In the genomic region with DNA sequence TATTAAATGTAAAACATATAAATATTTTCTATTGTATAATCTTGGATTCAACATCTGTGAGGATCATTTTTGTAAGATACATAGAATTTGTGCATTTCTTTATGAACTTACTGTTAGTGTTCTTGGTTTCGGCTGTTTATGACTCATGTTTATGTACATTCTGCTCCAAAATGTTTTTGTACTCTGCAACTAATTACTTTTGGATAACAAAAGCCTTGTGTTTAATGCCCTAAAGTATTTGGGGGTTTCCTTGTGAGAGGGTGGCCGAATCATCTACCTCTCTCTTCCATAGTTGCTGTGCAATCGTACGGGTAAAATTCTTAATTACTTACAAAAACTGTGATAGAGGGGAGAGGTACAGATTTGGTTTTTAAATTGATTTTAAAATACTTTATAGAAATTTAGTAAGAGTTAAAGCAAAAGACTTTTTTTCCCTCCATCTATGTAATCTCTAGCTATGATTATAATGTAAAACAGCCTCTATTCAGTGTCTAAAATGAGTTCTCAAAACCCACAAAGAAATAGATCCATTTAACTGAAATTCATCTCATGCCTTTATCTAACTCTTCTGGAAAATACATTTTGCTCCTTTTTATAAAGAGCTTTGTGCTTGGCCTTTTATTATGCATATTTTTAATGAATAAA, we compare ENCODE assay signal across 17 cellular contexts.
"Had no signal": no experiment of that assay in that cellular context is flagged by ENCODE, and none has a peak within 500 bp of the region (broad histone marks: within the 10 kb centered on the region; RNA-seq: fewer than 3 reads in every experiment).

No MANE protein-coding gene starts in this region.

- ATAC-seq: heart right ventricle, left lung had no signal

- H3K27ac Mint-ChIP-seq: stimulated activated naive CD8-positive, alpha-beta T cell treated with anti-CD3 and anti-CD28 coated beads, Interleukin-15, Interleukin-2, amounts not matched to agents 100 ng/mL and 50 ng/mL, for 24 hours had no signal

- H3K4me3 Mint-ChIP-seq: activated CD4-positive, alpha-beta memory T cell treated with anti-CD3 and anti-CD28 coated beads for 36 hours; stimulated activated naive CD8-positive, alpha-beta T cell treated with anti-CD3 and anti-CD28 coated beads, Interleukin-15, Interleukin-2, amounts not matched to agents 100 ng/mL and 50 ng/mL, for 24 hours had no signal

- H3K9me3 ChIP-seq: heart right ventricle, left lung, suprapubic skin had no signal

- H3K9me3 Mint-ChIP-seq: activated CD4-positive, alpha-beta memory T cell treated with anti-CD3 and anti-CD28 coated beads for 36 hours; stimulated activated naive CD8-positive, alpha-beta T cell treated with anti-CD3 and anti-CD28 coated beads, Interleukin-15, Interleukin-2, amounts not matched to agents 100 ng/mL and 50 ng/mL, for 24 hours; T-helper 2 cell treated with Interferon-gamma antibody and Interleukin-4, amounts not matched to agents 5 μg/mL and 100 μg/mL, for 36 hours had no signal

- H3K36me3 ChIP-seq: left lung, suprapubic skin had no signal

- H3K27me3 ChIP-seq: heart right ventricle, left lung, suprapubic skin had no signal

- H3K27me3 Mint-ChIP-seq: activated CD4-positive, alpha-beta memory T cell treated with anti-CD3 and anti-CD28 coated beads for 36 hours; stimulated activated naive CD8-positive, alpha-beta T cell treated with anti-CD3 and anti-CD28 coated beads, Interleukin-15, Interleukin-2, amounts not matched to agents 100 ng/mL and 50 ng/mL, for 24 hours had no signal

- FAIRE-seq: TTC549 had no signal

- H3K27ac ChIP-seq: heart right ventricle, left lung, suprapubic skin had no signal

- H3K4me3 ChIP-seq: heart right ventricle, left lung, suprapubic skin had no signal

- DNase-seq: activated CD4-positive, alpha-beta memory T cell treated with anti-CD3 and anti-CD28 coated beads for 36 hours; activated effector memory CD4-positive, alpha-beta T cell treated with anti-CD3 and anti-CD28 coated beads, Interleukin-2, amount 50 U/mL, for 16 hours; activated naive CD4-positive, alpha-beta T cell treated with anti-CD3 and anti-CD28 coated beads, Interleukin-2, amount 50 U/mL, for 16 hours; activated T-cell treated with anti-CD3 and anti-CD28 coated beads, Interleukin-2, amount 50 U/mL, for 48 hours; amygdala; dermis blood vessel endothelial cell; heart right ventricle; left lung; occipital lobe; posterior cingulate gyrus; retina; stimulated activated CD4-positive, alpha-beta T cell treated with anti-CD3 and anti-CD28 coated beads, Interleukin-12 subunit alpha, Interleukin-12 subunit beta, amount 100 ng/mL, for 4 hours; stimulated activated CD4-positive, alpha-beta T cell treated with anti-CD3 and anti-CD28 coated beads, Interleukin-1b, Interleukin-23, amount 100 ng/mL, for 48 hours had no signal
